In genomic region chr15:68187559-68187958, GRCh38 we compare ENCODE assay signal across 9 cellular contexts. TPM values are rescaled to one million over a fixed set of nuclear protein-coding genes. Genes with fewer than 3 reads are reported as not detected.
DNase-seq lines count a peak whose midpoint lies in the region; ATAC-seq and TF ChIP-seq lines count a peak whose summit lies in the region.
"Had no signal": no experiment of that assay in that cellular context is flagged by ENCODE, and none has a peak within 500 bp of the region (broad histone marks: within the 10 kb centered on the region; RNA-seq: fewer than 3 reads in every experiment).

No MANE protein-coding gene starts in this region.

- no peak overlapping the region for H2BK15ac ChIP-seq in mesendoderm (replicated peaks; ENCODE audit: low read depth)

- H3K23ac ChIP-seq in trophoblast cell (ENCODE audit: low read length) (no peak overlapping the region), mesendoderm (ENCODE audit: low read length) (no peak overlapping the region)

- H3K4me3 ChIP-seq in OCI-LY3 (ENCODE audit: low read length) = no peak overlapping the region
- no peak overlapping the region for H3K4me3 ChIP-seq in esophagus (ENCODE audit: low read depth in 1 of 2, low read length in 2 of 2)
- no peak overlapping the region for H3K4me3 ChIP-seq in parathyroid adenoma (ENCODE audit: low read depth, low read length)
- no peak overlapping the region for H3K4me3 ChIP-seq in trophoblast cell (ENCODE audit: low read depth, low read length)
- H3K4me3 ChIP-seq in mesendoderm (ENCODE audit: low read length) = no peak overlapping the region
- H3K4me3 ChIP-seq: K562 had no signal

- H3K9ac ChIP-seq in OCI-LY3 (ENCODE audit: low read length) (no peak overlapping the region), parathyroid adenoma (no peak overlapping the region), trophoblast cell (ENCODE audit: low read length) (no peak overlapping the region), mesendoderm (ENCODE audit: low read length) (no peak overlapping the region)

- no peaks in the 10 kb centered on the region for H3K9me3 ChIP-seq in OCI-LY3 (ENCODE audit: insufficient read depth, low read length)
- no peaks in the 10 kb centered on the region for H3K9me3 ChIP-seq in esophagus (ENCODE audit: control insufficient read depth in 2 of 2, insufficient read depth in 1 of 2, low read depth in 1 of 2, low read length in 1 of 2)
- no peaks in the 10 kb centered on the region for H3K9me3 ChIP-seq in parathyroid adenoma (ENCODE audit: control insufficient read depth, low read length)
- no peaks in the 10 kb centered on the region for H3K9me3 ChIP-seq in trophoblast cell (ENCODE audit: insufficient read depth, low read depth, low read length)

- H2BK120ac ChIP-seq in trophoblast cell (ENCODE audit: insufficient read depth, low read length, poor library complexity) = no peak overlapping the region
- H2BK120ac ChIP-seq in mesendoderm (ENCODE audit: low read depth, low read length) = no peak overlapping the region

- DNase-seq in COR-L47 (lab: John Stamatoyannopoulos, UW) = peak; percentile 24
- no peak for DNase-seq in NCI-H187 (lab: John Stamatoyannopoulos, UW)
- no peak for DNase-seq in trophoblast cell
- no peak for DNase-seq in mesendoderm

- H4K5ac ChIP-seq in mesendoderm (ENCODE audit: low read length) = no peak overlapping the region

- WGBS in esophagus, 2 donors = 26 to 31% methylated on average over 9 of the region's 9 CpGs
- WGBS in trophoblast cell (ENCODE audit: extremely low coverage, insufficient coverage, insufficient read length) = no CpG with 5 or more reads among the region's 9 CpGs
- no CpG with 5 or more reads among the region's 9 CpGs for WGBS in mesendoderm (ENCODE audit: extremely low coverage, insufficient coverage, low lambda C conversion rate)

- no peaks in the 10 kb centered on the region for H4K20me1 ChIP-seq in OCI-LY3 (ENCODE audit: insufficient read depth, low read length)

- no peak overlapping the region for H3K18ac ChIP-seq in trophoblast cell (ENCODE audit: low read length)
- H3K18ac ChIP-seq in mesendoderm (ENCODE audit: low read length) = no peak overlapping the region

- H4K12ac ChIP-seq in trophoblast cell (ENCODE audit: low read depth, low read length) = no peak overlapping the region

- no peak for TF ChIP-seq CTCF in OCI-LY3 (IDR thresholded peaks at IDR 0.05; ENCODE audit: low read depth, low read length)
- TF ChIP-seq CTCF in parathyroid adenoma (IDR thresholded peaks at IDR 0.05) = no peak

- no peak for ATAC-seq in GM21576 (IDR thresholded peaks at IDR 0.05; ENCODE audit: unreplicated experiment)
- ATAC-seq: K562 had no signal

- peak overlapping the region; percentile 76; the same call in 1 of the 2 replicates for H3K27ac ChIP-seq in OCI-LY3 (ENCODE audit: low read length)
- peak overlapping the region; percentile 32 to 80 for H3K27ac ChIP-seq in esophagus (ENCODE audit: low read depth in 2 of 2, low read length in 1 of 2)
- no peak overlapping the region for H3K27ac ChIP-seq in parathyroid adenoma
- H3K27ac ChIP-seq in trophoblast cell (ENCODE audit: low read depth, low read length) = no peak overlapping the region
- no peak overlapping the region for H3K27ac ChIP-seq in mesendoderm (ENCODE audit: low read depth, low read length)

- no peak overlapping the region for H3K14ac ChIP-seq in trophoblast cell (ENCODE audit: low read length)

- H3K56ac ChIP-seq in mesendoderm (ENCODE audit: low read length) = no peak overlapping the region

- H3K79me2 ChIP-seq in OCI-LY3 (ENCODE audit: low read length) = no peaks in the 10 kb centered on the region; the same call in 1 of the 2 replicates
- H3K79me2 ChIP-seq in parathyroid adenoma = no peaks in the 10 kb centered on the region
- no peaks in the 10 kb centered on the region for H3K79me2 ChIP-seq in trophoblast cell (ENCODE audit: control insufficient read depth, insufficient read depth, low read length, poor library complexity)
- H3K79me2 ChIP-seq in mesendoderm (ENCODE audit: control insufficient read depth, insufficient read depth, low read length) = no peaks in the 10 kb centered on the region

- H2AFZ ChIP-seq in OCI-LY3 (ENCODE audit: low read depth, low read length) = no peak overlapping the region
- H2AFZ ChIP-seq in parathyroid adenoma = no peak overlapping the region
- no peak overlapping the region for H2AFZ ChIP-seq in trophoblast cell (ENCODE audit: insufficient read depth, low read length, poor library complexity)

- H2AK5ac ChIP-seq in trophoblast cell (ENCODE audit: low read length) (no peak overlapping the region), mesendoderm (ENCODE audit: low read length) (no peak overlapping the region)

- H3K36me3 ChIP-seq in OCI-LY3 (replicated peaks; ENCODE audit: low read depth, low read length) (peaks cover 63% of the 10 kb centered on the region), esophagus (ENCODE audit: control insufficient read depth in 2 of 2, insufficient read depth in 2 of 2, low read length in 1 of 2) (peaks cover 2 to 10% of the 10 kb centered on the region in 2 donors), parathyroid adenoma (ENCODE audit: control insufficient read depth, insufficient read depth, low read length) (no peaks in the 10 kb centered on the region), trophoblast cell (ENCODE audit: control insufficient read depth in 1 of 2, insufficient read depth in 2 of 2, low read length in 2 of 2) (peaks cover 10 to 18% of the 10 kb centered on the region in 2 experiments), mesendoderm (ENCODE audit: control insufficient read depth, insufficient read depth, low read length) (peaks cover 7% of the 10 kb centered on the region)

- H3K27me3 ChIP-seq in OCI-LY3 (ENCODE audit: low read depth, low read length) (no peaks in the 10 kb centered on the region), esophagus (ENCODE audit: control insufficient read depth in 1 of 2, insufficient read depth in 2 of 2, low read length in 2 of 2) (no peaks in the 10 kb centered on the region), parathyroid adenoma (ENCODE audit: control insufficient read depth, insufficient read depth, low read length) (no peaks in the 10 kb centered on the region), trophoblast cell (ENCODE audit: insufficient read depth, low read length) (no peaks in the 10 kb centered on the region), mesendoderm (ENCODE audit: insufficient read depth, low read length, poor library complexity) (no peaks in the 10 kb centered on the region)

- H3K4ac ChIP-seq in trophoblast cell (ENCODE audit: low read depth, low read length) (no peak overlapping the region), mesendoderm (ENCODE audit: low read depth, low read length) (no peak overlapping the region)

- no peak overlapping the region for H4K91ac ChIP-seq in trophoblast cell (ENCODE audit: low read depth, low read length)

- H2BK12ac ChIP-seq in trophoblast cell (ENCODE audit: low read length) = no peak overlapping the region

- peaks cover 47% of the 10 kb centered on the region for H3K4me1 ChIP-seq in OCI-LY3 (ENCODE audit: low read length)
- no peaks in the 10 kb centered on the region for H3K4me1 ChIP-seq in esophagus (ENCODE audit: control insufficient read depth in 2 of 2, insufficient read depth in 2 of 2, low read length in 1 of 2)
- no peaks in the 10 kb centered on the region for H3K4me1 ChIP-seq in parathyroid adenoma
- no peaks in the 10 kb centered on the region for H3K4me1 ChIP-seq in trophoblast cell (ENCODE audit: control insufficient read depth in 1 of 2, insufficient read depth in 2 of 2, low read length in 2 of 2)
- no peaks in the 10 kb centered on the region for H3K4me1 ChIP-seq in mesendoderm (ENCODE audit: control insufficient read depth, low read depth, low read length)

- H3K79me1 ChIP-seq in trophoblast cell (ENCODE audit: low read length) = no peaks in the 10 kb centered on the region
- no peaks in the 10 kb centered on the region for H3K79me1 ChIP-seq in mesendoderm (ENCODE audit: low read length)

- H2BK5ac ChIP-seq in trophoblast cell (ENCODE audit: low read depth, low read length, poor library complexity) (no peak overlapping the region), mesendoderm (ENCODE audit: low read length) (no peak overlapping the region)

- H3K4me2 ChIP-seq in OCI-LY3 (ENCODE audit: low read length) (no peak overlapping the region), parathyroid adenoma (ENCODE audit: low read length) (peak overlapping the region; percentile 20), trophoblast cell (ENCODE audit: low read length) (no peak overlapping the region), mesendoderm (ENCODE audit: low read length) (no peak overlapping the region)

- H4K8ac ChIP-seq in trophoblast cell (ENCODE audit: low read depth, low read length) = no peak overlapping the region
- no peak overlapping the region for H4K8ac ChIP-seq in mesendoderm (ENCODE audit: low read depth, low read length)

RNA-seq across cellular contexts. Expression of gene CALML4, which starts 17.6 kb away (rescaled TPM):
- 10 to 100 TPM in 1 of 2 donors, 1 to 10 TPM in 1; 5.0 to 11.2 TPM for polyA plus RNA-seq in esophagus
- 9.6 and 10.6 TPM in 2 replicates for polyA plus RNA-seq in trophoblast cell (2013)
- 9.8 TPM for polyA plus RNA-seq in mesendoderm (2013, experiment 1 of 2)
- 10.0 TPM for polyA plus RNA-seq in mesendoderm (2013, experiment 2 of 2)

RNA-seq across cellular contexts. Expression of gene CLN6, which starts 42.0 kb away (rescaled TPM):
- polyA plus RNA-seq in esophagus = 10 to 100 TPM; 17.8 to 23.5 TPM
- 18.5 and 21.2 TPM in 2 replicates for polyA plus RNA-seq in trophoblast cell (2013)
- polyA plus RNA-seq in mesendoderm (2013, experiment 1 of 2) = 53.2 TPM
- 52.3 TPM for polyA plus RNA-seq in mesendoderm (2013, experiment 2 of 2)

Comparison
In these comparisons a context has a peak if more than half of its experiments do, and no peak if none do; other contexts are left out.
1. H3K27ac ChIP-seq: peak in OCI-LY3 (single experiment) and esophagus (2 of 2); none in parathyroid adenoma (single experiment), trophoblast cell (single experiment) and mesendoderm (single experiment).